In genomic region chr2:218009191-218010114, GRCh38 we compare ENCODE assay signal across 10 cellular contexts. TPM values are rescaled to one million over a fixed set of nuclear protein-coding genes. Genes with fewer than 3 reads are reported as not detected.
DNase-seq lines count a peak whose midpoint lies in the region; ATAC-seq and TF ChIP-seq lines count a peak whose summit lies in the region.
"Had no signal": no experiment of that assay in that cellular context is flagged by ENCODE, and none has a peak within 500 bp of the region (broad histone marks: within the 10 kb centered on the region; RNA-seq: fewer than 3 reads in every experiment).

No MANE protein-coding gene starts in this region.

- no TSS peak for BruUV-seq in MCF 10A (replicated peaks; lab: Mats Ljungman, UMichigan)

- peaks cover 0 to 19% of the 10 kb centered on the region in 2 donors for H3K4me1 ChIP-seq in left lung
- peaks cover 0 to 48% (median 30%) of the 10 kb centered on the region in 4 donors for H3K4me1 ChIP-seq in tibial artery

- H3K27ac ChIP-seq in left lung = no peak overlapping the region
- peak overlapping the region; percentile 64 for H3K27ac ChIP-seq in tibial artery
- H3K27ac ChIP-seq: adrenal gland had no signal

- H3K4me1 Mint-ChIP-seq in activated T-cell treated with anti-CD3 and anti-CD28 coated beads, Interleukin-2, amount 50 U/mL, for 24 hours (ENCODE audit: low read depth) = peaks cover 7% of the 10 kb centered on the region
- peaks cover 20% of the 10 kb centered on the region for H3K4me1 Mint-ChIP-seq in MCF 10A (ENCODE audit: insufficient read depth, unreplicated experiment)

- H3K27me3 Mint-ChIP-seq in activated T-cell treated with anti-CD3 and anti-CD28 coated beads, Interleukin-2, amount 50 U/mL, for 24 hours = peaks cover 66% of the 10 kb centered on the region
- H3K27me3 Mint-ChIP-seq in MCF 10A (ENCODE audit: insufficient read depth, unreplicated experiment) = peaks cover 12% of the 10 kb centered on the region

- TF ChIP-seq CTCF in MCF 10A (IDR thresholded peaks at IDR 0.05; ENCODE audit: unreplicated experiment) = no peak
- no peak for TF ChIP-seq CTCF in left lung (IDR thresholded peaks at IDR 0.05)
- no peak for TF ChIP-seq CTCF in tibial artery (IDR thresholded peaks at IDR 0.05)

- H3K36me3 Mint-ChIP-seq in activated T-cell treated with anti-CD3 and anti-CD28 coated beads, Interleukin-2, amount 50 U/mL, for 24 hours (ENCODE audit: low read depth) = no peaks in the 10 kb centered on the region
- H3K36me3 Mint-ChIP-seq in MCF 10A (ENCODE audit: insufficient read depth, unreplicated experiment) = peaks cover 7% of the 10 kb centered on the region

- intact Hi-C loops in MCF 10A (cut with micrococcal nuclease) = no loop called here
- intact Hi-C loops in left lung (cut with DNase I) = no loop called here
- intact Hi-C loops in tibial artery (cut with DNase I; ENCODE audit: low total_unique reads) = no loop called here

- H3K9me3 Mint-ChIP-seq in activated T-cell treated with anti-CD3 and anti-CD28 coated beads, Interleukin-2, amount 50 U/mL, for 24 hours = no peaks in the 10 kb centered on the region
- no peaks in the 10 kb centered on the region for H3K9me3 Mint-ChIP-seq in MCF 10A (ENCODE audit: unreplicated experiment)

- DNase-seq in activated T-cell treated with anti-CD3 and anti-CD28 coated beads, Interleukin-2, amount 50 U/mL, for 24 hours = no peak
- DNase-seq in activated T-cell treated with anti-CD3 and anti-CD28 coated beads, Interleukin-2, amount 50 U/mL, for 48 hours = no peak
- no peak for DNase-seq in MCF 10A (ENCODE audit: unreplicated experiment)
- DNase-seq in left lung = no peak
- DNase-seq in tibial artery = no peak
- DNase-seq in NOMO-1 (lab: John Stamatoyannopoulos, UW; ENCODE audit: unreplicated experiment in 2 of 2) = no peak
- no peak for DNase-seq in epidermal melanocyte (ENCODE audit: insufficient read length, low spot score)
- DNase-seq in NK-92 treated with Interleukin-12 subunit alpha and Interleukin-12 subunit beta, amount 100 ng/mL, for 24 hours (lab: John Stamatoyannopoulos, UW) = no peak
- DNase-seq: NCI-H446 treated with DMSO at 0.1 percent for 48 hours had no signal

- H3K4me3 Mint-ChIP-seq in activated T-cell treated with anti-CD3 and anti-CD28 coated beads, Interleukin-2, amount 50 U/mL, for 24 hours = peak overlapping the region; percentile 51
- peak overlapping the region; percentile 56 for H3K4me3 Mint-ChIP-seq in MCF 10A (ENCODE audit: unreplicated experiment)

- no peak for ATAC-seq in left lung

- no peaks in the 10 kb centered on the region for H3K9me3 ChIP-seq in left lung
- H3K9me3 ChIP-seq in tibial artery = no peaks in the 10 kb centered on the region
- H3K9me3 ChIP-seq: adrenal gland had no signal

- H3K36me3 ChIP-seq in left lung = no peaks in the 10 kb centered on the region
- no peaks in the 10 kb centered on the region for H3K36me3 ChIP-seq in tibial artery
- H3K36me3 ChIP-seq: adrenal gland had no signal

- H3K27ac Mint-ChIP-seq in activated T-cell treated with anti-CD3 and anti-CD28 coated beads, Interleukin-2, amount 50 U/mL, for 24 hours = no peak overlapping the region
- no peak overlapping the region for H3K27ac Mint-ChIP-seq in MCF 10A (ENCODE audit: low read depth, unreplicated experiment)

- CTCF ChIA-PET in MCF 10A (lab: Yijun Ruan, JAX) = interaction anchor here (0.6 kb wide), 1 partner anchor 157 kb away, joined by 3 read pairs; no protein-coding TSS in a partner anchor

- H3K4me3 ChIP-seq in left lung (peak overlapping the region; percentile 33 to 44), tibial artery (peak overlapping the region; percentile 54 to 69)

- POLR2A ChIA-PET in MCF 10A (lab: Yijun Ruan, JAX) = interaction anchor here (0.7 kb wide), 1 partner anchor 261 kb away, joined by 3 read pairs; no protein-coding TSS in a partner anchor

- peaks cover 0 to 35% of the 10 kb centered on the region in 2 donors for H3K27me3 ChIP-seq in left lung
- H3K27me3 ChIP-seq in tibial artery = no peaks in the 10 kb centered on the region
- H3K27me3 ChIP-seq: adrenal gland had no signal

RNA-seq across cellular contexts. Expression of gene TNS1, which starts 6.7 kb away (rescaled TPM):
- total RNA-seq in MCF 10A (2022) (2.9 and 3.3 TPM in 2 replicates), left lung (100 to 1,000 TPM; 303 to 327 TPM)

RNA-seq across cellular contexts. Expression of gene RUFY4, which starts 59.6 kb away (rescaled TPM):
- total RNA-seq in MCF 10A (2022) = not detected in 2 replicates
- total RNA-seq in left lung = under 1 TPM in 1 of 2 donors, not detected in 1; 0.42 TPM

Comparison
In these comparisons a context has a peak if more than half of its experiments do, and no peak if none do; other contexts are left out.
1. H3K27ac ChIP-seq: peak in tibial artery (2 of 2); none in left lung (0 of 2).
2. RNA of gene TNS1, which starts 6.7 kb away (total RNA-seq): 303 to 327 TPM in left lung; 2.9 to 3.3 TPM in MCF 10A; every median in the first group is over 10 times any median in the second.